ENCODE assay signal across 23 cellular contexts in the genomic region with DNA sequence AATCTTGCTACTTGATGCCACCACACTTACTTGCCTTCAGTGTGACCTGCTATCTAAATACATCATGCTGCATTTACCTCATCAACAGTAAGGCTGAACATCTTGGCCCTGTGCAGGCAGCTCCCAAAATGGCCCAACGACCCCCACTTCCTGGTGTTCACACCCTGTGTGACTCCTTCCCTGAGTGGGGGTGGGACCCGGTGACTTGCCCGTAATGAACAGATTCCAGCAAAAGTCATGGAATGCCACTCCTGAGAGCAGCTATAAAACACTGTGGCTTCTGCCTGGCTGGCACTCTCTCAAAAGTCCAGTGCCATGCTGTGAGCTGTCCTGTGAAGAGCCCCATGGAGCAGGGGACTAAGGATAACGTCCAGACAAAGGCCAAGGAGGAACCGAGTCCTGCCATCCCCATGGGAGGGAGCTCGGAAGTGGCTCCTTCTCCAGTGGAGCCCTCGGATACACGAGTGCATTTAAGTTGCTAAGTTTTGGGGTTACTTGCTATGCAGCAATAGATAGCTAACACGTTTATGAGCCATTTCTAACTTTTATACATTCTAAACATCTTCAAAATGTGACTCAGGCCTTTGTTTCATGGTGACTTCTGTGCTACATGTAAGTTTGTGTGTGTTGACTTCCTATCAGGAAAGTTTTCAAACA. TPM values are rescaled to one million over a fixed set of nuclear protein-coding genes. Genes with fewer than 3 reads are reported as not detected.
A peak's percentile ranks its signal among the peaks of the same experiment; 100 is the strongest.
DNase-seq lines count a peak whose midpoint lies in the region; TF ChIP-seq lines count a peak whose summit lies in the region.
"Had no signal": no experiment of that assay in that cellular context is flagged by ENCODE, and none has a peak within 500 bp of the region (broad histone marks: within the 10 kb centered on the region; RNA-seq: fewer than 3 reads in every experiment).

No MANE protein-coding gene starts in this region.

- DNase-seq in NCI-H1092 treated with DMSO at 0.1 percent for 48 hours (lab: John Stamatoyannopoulos, UW) = peak; percentile 93
- no peak for DNase-seq in NCI-H1092 (lab: John Stamatoyannopoulos, UW)
- DNase-seq in NCI-H526 treated with DMSO at 0.1 percent for 48 hours (lab: John Stamatoyannopoulos, UW) = peak; percentile 100
- no peak for DNase-seq in NCI-H526 (lab: John Stamatoyannopoulos, UW)
- DNase-seq in NOMO-1 treated with DMSO at 0.1 percent for 48 hours (lab: John Stamatoyannopoulos, UW; ENCODE audit: unreplicated experiment) = peak; percentile 100
- no peak for DNase-seq in endothelial cell (ENCODE audit: low spot score)
- no peak for DNase-seq in osteocyte (ENCODE audit: extremely low spot score, unreplicated experiment)
- no peak for DNase-seq in activated T-cell treated with anti-CD3 and anti-CD28 coated beads, Interleukin-2, amount 50 U/mL, for 1 hour
- DNase-seq: activated CD4-positive, CD25-positive, alpha-beta regulatory T cell treated with anti-CD3 and anti-CD28 coated beads, Interleukin-2, amount 50 U/mL, for 72 hours; activated effector memory CD4-positive, alpha-beta T cell treated with Interleukin-2 at 50 U/mL for 16 hours; adrenal gland; Calu3; H7; hypothalamus; islet precursor cell; Karpas-422; retina; SHP77 treated with DMSO at 0.1 percent for 48 hours had no signal

- H3K27ac Mint-ChIP-seq in endothelial cell (ENCODE audit: unreplicated experiment) = peak overlapping the region; percentile 48
- no peak overlapping the region for H3K27ac Mint-ChIP-seq in osteocyte (ENCODE audit: unreplicated experiment)

- H3K27me3 Mint-ChIP-seq in endothelial cell (ENCODE audit: unreplicated experiment) (no peaks in the 10 kb centered on the region), osteocyte (ENCODE audit: unreplicated experiment) (no peaks in the 10 kb centered on the region)

- peaks cover 35% of the 10 kb centered on the region for H3K36me3 Mint-ChIP-seq in endothelial cell (ENCODE audit: low read depth, unreplicated experiment)
- peaks cover 38% of the 10 kb centered on the region for H3K36me3 Mint-ChIP-seq in osteocyte (ENCODE audit: unreplicated experiment)

- H3K4me1 Mint-ChIP-seq in endothelial cell (ENCODE audit: unreplicated experiment) = peaks cover 2% of the 10 kb centered on the region
- no peaks in the 10 kb centered on the region for H3K4me1 Mint-ChIP-seq in osteocyte (ENCODE audit: unreplicated experiment)

- H3K4me3 Mint-ChIP-seq in endothelial cell (ENCODE audit: unreplicated experiment) (peak overlapping the region; percentile 35), osteocyte (ENCODE audit: unreplicated experiment) (no peak overlapping the region)

- H3K9me3 Mint-ChIP-seq in endothelial cell (ENCODE audit: unreplicated experiment) (no peaks in the 10 kb centered on the region), osteocyte (ENCODE audit: unreplicated experiment) (no peaks in the 10 kb centered on the region)

- no peak for TF ChIP-seq CTCF in endothelial cell (IDR thresholded peaks at IDR 0.05; ENCODE audit: unreplicated experiment)
- no peak for TF ChIP-seq CTCF in osteocyte (IDR thresholded peaks at IDR 0.05)

RNA-seq across cellular contexts. Expression of a gene that starts 33.0 kb away (rescaled TPM):
- total RNA-seq in endothelial cell (ENCODE audit: unreplicated experiment) (not detected), osteocyte (not detected in 2 replicates)
- total RNA-seq: Calu3, fibroblast of villous mesenchyme, HT1080, OCI-LY7, subcutaneous adipose tissue had no signal

RNA-seq across cellular contexts. Expression of a gene that starts 35.6 kb away (rescaled TPM):
- total RNA-seq in endothelial cell (ENCODE audit: unreplicated experiment) = 137 TPM
- total RNA-seq in osteocyte = 72.5 and 74.4 TPM in 2 replicates

RNA-seq across cellular contexts. Expression of a gene that starts 35.8 kb away (rescaled TPM):
- 18.6 TPM for total RNA-seq in endothelial cell (ENCODE audit: unreplicated experiment)
- total RNA-seq in osteocyte = 25.6 and 28.1 TPM in 2 replicates

RNA-seq across cellular contexts. Expression of a gene that starts 41.2 kb away (rescaled TPM):
- not detected for total RNA-seq in endothelial cell (ENCODE audit: unreplicated experiment)
- total RNA-seq in osteocyte = not detected in 2 replicates
- total RNA-seq: Calu3, fibroblast of villous mesenchyme, H7, HT1080, OCI-LY7, ureter had no signal

RNA-seq across cellular contexts. Expression of a gene that starts 59.1 kb away (rescaled TPM):
- 43.9 TPM for total RNA-seq in endothelial cell (ENCODE audit: unreplicated experiment)
- 23.6 and 24.5 TPM in 2 replicates for total RNA-seq in osteocyte

Comparison
In these comparisons a context has a peak if more than half of its experiments do, and no peak if none do; other contexts are left out.
1. DNase-seq: peak in NCI-H1092 treated with DMSO at 0.1 percent for 48 hours (single experiment), NCI-H526 treated with DMSO at 0.1 percent for 48 hours (single experiment) and NOMO-1 treated with DMSO at 0.1 percent for 48 hours (single experiment); none in NCI-H1092 (single experiment), NCI-H526 (0 of 2), endothelial cell (single experiment), osteocyte (single experiment) and activated T-cell treated with anti-CD3 and anti-CD28 coated beads, Interleukin-2, amount 50 U/mL, for 1 hour (single experiment).